In the genomic region with DNA sequence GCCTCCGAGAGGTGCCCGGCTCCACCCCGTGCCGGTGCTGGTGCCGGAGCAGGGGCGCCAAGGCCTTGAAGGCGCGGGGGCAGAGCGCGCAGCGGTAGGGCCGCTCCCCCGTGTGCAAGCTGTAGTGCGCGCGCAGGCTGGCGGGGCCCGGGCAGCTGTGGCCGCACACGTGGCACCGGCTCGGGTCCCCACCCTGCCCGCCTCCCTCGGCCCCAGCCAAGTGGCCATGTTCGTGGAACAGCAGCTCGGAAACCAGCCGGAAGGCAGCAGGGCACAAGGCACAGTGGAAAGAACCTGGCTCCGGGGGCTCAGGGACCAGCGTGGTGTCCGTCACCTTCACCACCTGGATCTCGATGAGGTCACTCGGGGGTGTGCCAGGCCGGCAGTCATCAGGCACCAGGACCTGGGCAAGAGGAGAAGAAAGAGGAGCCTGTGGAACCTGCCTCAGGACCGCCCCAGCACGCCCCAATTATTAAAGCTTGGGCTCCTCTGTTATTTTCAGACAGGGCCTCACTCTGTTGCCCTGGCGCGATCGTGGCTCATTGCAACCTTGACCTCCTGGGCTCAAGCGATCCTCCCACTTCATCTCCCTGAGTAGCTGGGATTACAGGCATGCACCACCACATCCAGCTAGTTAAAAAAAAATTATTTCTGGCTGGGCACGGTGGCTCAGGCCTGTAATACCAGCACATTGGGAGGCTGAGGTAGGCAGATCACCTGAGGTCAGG, we compare ENCODE assay signal across 16 cellular contexts. TPM values are rescaled to one million over a fixed set of nuclear protein-coding genes. Genes with fewer than 3 reads are reported as not detected.
A peak's percentile ranks its signal among the peaks of the same experiment; 100 is the strongest.
DNase-seq lines count a peak whose midpoint lies in the region; ATAC-seq and TF ChIP-seq lines count a peak whose summit lies in the region.
"Had no signal": no experiment of that assay in that cellular context is flagged by ENCODE, and none has a peak within 500 bp of the region (broad histone marks: within the 10 kb centered on the region; RNA-seq: fewer than 3 reads in every experiment).

No MANE protein-coding gene starts in this region.

- in situ Hi-C loops in G401 (cut with HindIII; ENCODE audit: low sequenced_read_pairs), result loop anchor here (5.0 kb wide), 1 partner anchor 110 kb away; no protein-coding TSS in a partner anchor

- H3K9ac ChIP-seq in skeletal muscle tissue (ENCODE audit: low read depth in 1 of 3, low read length in 3 of 3), result peak overlapping the region in 1 of 3 donors; percentile 54
- H3K9ac ChIP-seq: GM23248 had no signal

- H3K4me1 ChIP-seq in skeletal muscle tissue (ENCODE audit: control insufficient read depth in 3 of 3, insufficient read depth in 3 of 3, low read length in 3 of 3), result peaks cover 37 to 53% (median 48%) of the 10 kb centered on the region in 3 donors

- DNase-seq in G401 (ENCODE audit: low spot score) (peak; percentile 39), GM20000 (ENCODE audit: low spot score) (peak; percentile 33), islet precursor cell (peak; percentile 45), mucosa of gallbladder (ENCODE audit: low spot score) (no peak)
- no peak for DNase-seq in CD4-positive, alpha-beta T cell
- DNase-seq: DMS79 treated with DMSO at 0.1 percent for 48 hours, GM23248, HCEC 1CT, NCI-H1105 treated with DMSO at 0.1 percent for 48 hours, NCI-H1694, NCI-H2081 treated with DMSO at 0.1 percent for 48 hours, NCI-H345, NCI-H524 treated with DMSO at 0.1 percent for 48 hours, SIG-M5 had no signal

- H3K36me3 ChIP-seq in skeletal muscle tissue (ENCODE audit: control insufficient read depth in 3 of 3, insufficient read depth in 3 of 3, low read length in 3 of 3), result peaks cover 8 to 12% (median 9%) of the 10 kb centered on the region in 3 donors

- H3K9me3 ChIP-seq in skeletal muscle tissue (ENCODE audit: control insufficient read depth in 3 of 3, low read length in 3 of 3), result no peaks in the 10 kb centered on the region
- H3K9me3 ChIP-seq in CD4-positive, alpha-beta T cell (ENCODE audit: control insufficient read depth, low read length), result no peaks in the 10 kb centered on the region

- no peak overlapping the region for H3K27ac Mint-ChIP-seq in CD4-positive, alpha-beta T cell

- POLR2A ChIA-PET in CD4-positive, alpha-beta T cell (lab: Charles Lee), result interaction anchor here (2.7 kb wide), 1 partner anchor 23 kb away, joined by 42 read pairs; a partner anchor contains a TSS

- no peak overlapping the region for H3K4me3 Mint-ChIP-seq in CD4-positive, alpha-beta T cell

- ATAC-seq in CD4-positive, alpha-beta T cell (ENCODE audit: poor library complexity), result no peak
- no peak for ATAC-seq in HG03520 (IDR thresholded peaks at IDR 0.05; ENCODE audit: unreplicated experiment)

- no peaks in the 10 kb centered on the region for H3K9me3 Mint-ChIP-seq in CD4-positive, alpha-beta T cell

- intact Hi-C loops in CD4-positive, alpha-beta T cell (cut with DNase I, micrococcal nuclease), result no loop called here

- peaks cover 56% of the 10 kb centered on the region for H3K4me1 Mint-ChIP-seq in CD4-positive, alpha-beta T cell (ENCODE audit: low read depth)

- CTCF ChIA-PET in CD4-positive, alpha-beta T cell (lab: Charles Lee), result interaction anchor here (1.1 to 5.4 kb wide), 3 partner anchors 9 to 119 kb away, joined by 3 to 60 read pairs (median 3); a partner anchor contains a TSS

- H3K27me3 Mint-ChIP-seq in CD4-positive, alpha-beta T cell, result no peaks in the 10 kb centered on the region

- TF ChIP-seq CTCF in GM20000 (IDR thresholded peaks at IDR 0.05; ENCODE audit: extremely low read depth, missing control alignments), result no peak
- no peak for TF ChIP-seq CTCF in CD4-positive, alpha-beta T cell (IDR thresholded peaks at IDR 0.05)

- H3K4me3 ChIP-seq in skeletal muscle tissue (ENCODE audit: low read length in 3 of 3), result peak overlapping the region in 2 of 3 donors; percentile 22 to 23
- H3K4me3 ChIP-seq: GM23248 had no signal

- peaks cover 33% of the 10 kb centered on the region for H3K36me3 Mint-ChIP-seq in CD4-positive, alpha-beta T cell (ENCODE audit: low read depth)

- no peaks in the 10 kb centered on the region for H3K27me3 ChIP-seq in skeletal muscle tissue (ENCODE audit: control insufficient read depth in 3 of 3, insufficient read depth in 3 of 3, low read length in 3 of 3)
- H3K27me3 ChIP-seq in CD4-positive, alpha-beta T cell (ENCODE audit: control insufficient read depth, insufficient read depth, low read length), result no peaks in the 10 kb centered on the region

- peak overlapping the region; percentile 90 for H3K27ac ChIP-seq in skeletal muscle tissue (ENCODE audit: low read depth, low read length)
- no peak overlapping the region for H3K27ac ChIP-seq in CD4-positive, alpha-beta T cell (ENCODE audit: low read depth, low read length)
- H3K27ac ChIP-seq: GM23248 had no signal

RNA-seq across cellular contexts. Expression of a gene that starts 2.0 kb away (rescaled TPM):
- total RNA-seq in G401 (2014; rRNA removed; shearing (Covaris generic)), result 6.8 and 21.0 TPM in 2 replicates
- total RNA-seq in skeletal muscle tissue (8.9 TPM), mucosa of gallbladder (13.0 TPM)
- total RNA-seq in CD4-positive, alpha-beta T cell, result 10 to 100 TPM; 11.2 to 11.8 TPM

RNA-seq across cellular contexts. Expression of a gene that starts 17.0 kb away (rescaled TPM):
- total RNA-seq in G401 (2014; rRNA removed; shearing (Covaris generic)), result 1.6 and 1.7 TPM in 2 replicates
- total RNA-seq in skeletal muscle tissue (1.0 TPM), mucosa of gallbladder (21.6 TPM)
- 10 to 100 TPM; 12.0 to 12.9 TPM for total RNA-seq in CD4-positive, alpha-beta T cell

RNA-seq across cellular contexts. Expression of a gene that starts 18.4 kb away (rescaled TPM):
- total RNA-seq in G401 (2014; rRNA removed; shearing (Covaris generic)), result 5.1 and 17.4 TPM in 2 replicates
- total RNA-seq in skeletal muscle tissue, result 2.1 TPM
- total RNA-seq in CD4-positive, alpha-beta T cell, result 10 to 100 TPM; 45.2 to 46.6 TPM
- total RNA-seq in mucosa of gallbladder, result 47.3 TPM

RNA-seq across cellular contexts. Expression of a gene that starts 21.0 kb away (rescaled TPM):
- total RNA-seq in G401 (2014; rRNA removed; shearing (Covaris generic)), result 31.0 and 53.7 TPM in 2 replicates
- 17.2 TPM for total RNA-seq in skeletal muscle tissue
- 10 to 100 TPM; 23.1 to 24.7 TPM for total RNA-seq in CD4-positive, alpha-beta T cell
- 22.2 TPM for total RNA-seq in mucosa of gallbladder

RNA-seq across cellular contexts. Expression of a gene that starts 22.3 kb away (rescaled TPM):
- total RNA-seq in G401 (2014; rRNA removed; shearing (Covaris generic)), result 8.4 and 19.8 TPM in 2 replicates
- total RNA-seq in skeletal muscle tissue, result 4.7 TPM
- 10 to 100 TPM in 1 of 2 experiments, 1 to 10 TPM in 1; 9.6 to 10.3 TPM for total RNA-seq in CD4-positive, alpha-beta T cell
- 37.8 TPM for total RNA-seq in mucosa of gallbladder

Comparison
In these comparisons a context has a peak if more than half of its experiments do, and no peak if none do; other contexts are left out.
1. DNase-seq: peak in G401 (single experiment), GM20000 (single experiment) and islet precursor cell (single experiment); none in CD4-positive, alpha-beta T cell (0 of 10) and mucosa of gallbladder (single experiment).